12 cellular contexts compared by ENCODE assay signal in genomic region chr9:131876486-131876885, GRCh38.
DNase-seq lines count a peak whose midpoint lies in the region; ATAC-seq and TF ChIP-seq lines count a peak whose summit lies in the region.
"Had no signal": no experiment of that assay in that cellular context is flagged by ENCODE, and none has a peak within 500 bp of the region (broad histone marks: within the 10 kb centered on the region; RNA-seq: fewer than 3 reads in every experiment).

No MANE protein-coding gene starts in this region.

- H3K4me1 Mint-ChIP-seq in activated naive CD4-positive, alpha-beta T cell treated with anti-CD3 and anti-CD28 coated beads for 36 hours (ENCODE audit: low read depth): peaks cover 4% of the 10 kb centered on the region
- peaks cover 8% of the 10 kb centered on the region for H3K4me1 Mint-ChIP-seq in activated T-helper 17 cell treated with anti-CD3 and anti-CD28 coated beads, Interleukin-2, amount 50 U/mL, for 72 hours
- no peaks in the 10 kb centered on the region for H3K4me1 Mint-ChIP-seq in nephron progenitor cell

- TF ChIP-seq CTCF in upper lobe of right lung (IDR thresholded peaks at IDR 0.05): no peak
- no peak for TF ChIP-seq CTCF in nephron progenitor cell (IDR thresholded peaks at IDR 0.05)

- H3K4me1 ChIP-seq in upper lobe of right lung: no peaks in the 10 kb centered on the region

- no peak for ATAC-seq in activated naive CD4-positive, alpha-beta T cell treated with anti-CD3 and anti-CD28 coated beads, Interleukin-2, amount 50 U/mL, for 72 hours
- no peak for ATAC-seq in activated T-helper 17 cell treated with anti-CD3 and anti-CD28 coated beads, Interleukin-2, amount 50 U/mL, for 72 hours (replicated peaks)
- ATAC-seq in upper lobe of right lung (no peak), GM21390 (IDR thresholded peaks at IDR 0.05; ENCODE audit: unreplicated experiment) (no peak)

- no peaks in the 10 kb centered on the region for H3K27me3 ChIP-seq in upper lobe of right lung

- H3K27ac Mint-ChIP-seq in activated naive CD4-positive, alpha-beta T cell treated with anti-CD3 and anti-CD28 coated beads, Interleukin-2, amount 50 U/mL, for 72 hours: peak overlapping the region; percentile 3 to 55
- H3K27ac Mint-ChIP-seq in activated naive CD4-positive, alpha-beta T cell treated with anti-CD3 and anti-CD28 coated beads for 36 hours: no peak overlapping the region
- peak overlapping the region; percentile 90 for H3K27ac Mint-ChIP-seq in activated T-helper 17 cell treated with anti-CD3 and anti-CD28 coated beads, Interleukin-2, amount 50 U/mL, for 72 hours
- H3K27ac Mint-ChIP-seq in nephron progenitor cell: no peak overlapping the region

- no peak for DNase-seq in activated naive CD4-positive, alpha-beta T cell treated with anti-CD3 and anti-CD28 coated beads, Interleukin-2, amount 50 U/mL, for 72 hours (ENCODE audit: low spot score in 2 of 2)
- no peak for DNase-seq in activated naive CD4-positive, alpha-beta T cell treated with anti-CD3 and anti-CD28 coated beads for 36 hours
- DNase-seq in NCI-H69 (lab: John Stamatoyannopoulos, UW): peak; percentile 23
- peak; percentile 34 for DNase-seq in upper lobe of right lung
- DNase-seq in nephron progenitor cell: no peak
- DNase-seq: GF-D8, NCI-H1048, NCI-H2227 treated with DMSO at 0.1 percent for 48 hours, NCI-H748 treated with DMSO at 0.1 percent for 48 hours, PC-9 had no signal

- H3K9me3 Mint-ChIP-seq in activated naive CD4-positive, alpha-beta T cell treated with anti-CD3 and anti-CD28 coated beads, Interleukin-2, amount 50 U/mL, for 72 hours: no peaks in the 10 kb centered on the region
- H3K9me3 Mint-ChIP-seq in activated naive CD4-positive, alpha-beta T cell treated with anti-CD3 and anti-CD28 coated beads for 36 hours: no peaks in the 10 kb centered on the region
- H3K9me3 Mint-ChIP-seq in activated T-helper 17 cell treated with anti-CD3 and anti-CD28 coated beads, Interleukin-2, amount 50 U/mL, for 72 hours: no peaks in the 10 kb centered on the region
- no peaks in the 10 kb centered on the region for H3K9me3 Mint-ChIP-seq in nephron progenitor cell

- no peaks in the 10 kb centered on the region for H3K36me3 ChIP-seq in upper lobe of right lung

- H3K27me3 Mint-ChIP-seq in activated naive CD4-positive, alpha-beta T cell treated with anti-CD3 and anti-CD28 coated beads for 36 hours (ENCODE audit: low read depth): no peaks in the 10 kb centered on the region
- no peaks in the 10 kb centered on the region for H3K27me3 Mint-ChIP-seq in activated T-helper 17 cell treated with anti-CD3 and anti-CD28 coated beads, Interleukin-2, amount 50 U/mL, for 72 hours
- no peaks in the 10 kb centered on the region for H3K27me3 Mint-ChIP-seq in nephron progenitor cell (ENCODE audit: low read depth, poor library complexity)

- CTCF ChIA-PET in activated naive CD4-positive, alpha-beta T cell treated with anti-CD3 and anti-CD28 coated beads for 36 hours (lab: Charles Lee): interaction anchor here (0.5 kb wide), 1 partner anchor 112 kb away, joined by 3 read pairs; no protein-coding TSS in a partner anchor

- no peak overlapping the region for H3K4me3 ChIP-seq in upper lobe of right lung
- H3K4me3 ChIP-seq: PC-9 had no signal

- no peak overlapping the region for H3K27ac ChIP-seq in upper lobe of right lung
- H3K27ac ChIP-seq: PC-9 had no signal

- no peaks in the 10 kb centered on the region for H3K9me3 ChIP-seq in upper lobe of right lung

- no peak overlapping the region for H3K4me3 Mint-ChIP-seq in activated naive CD4-positive, alpha-beta T cell treated with anti-CD3 and anti-CD28 coated beads for 36 hours
- peak overlapping the region; percentile 37 for H3K4me3 Mint-ChIP-seq in activated T-helper 17 cell treated with anti-CD3 and anti-CD28 coated beads, Interleukin-2, amount 50 U/mL, for 72 hours
- H3K4me3 Mint-ChIP-seq in nephron progenitor cell: no peak overlapping the region

- intact Hi-C loops in activated naive CD4-positive, alpha-beta T cell treated with anti-CD3 and anti-CD28 coated beads for 36 hours (cut with micrococcal nuclease): no loop called here
- intact Hi-C loops in upper lobe of right lung (cut with DNase I): no loop called here

- H3K36me3 Mint-ChIP-seq in activated naive CD4-positive, alpha-beta T cell treated with anti-CD3 and anti-CD28 coated beads, Interleukin-2, amount 50 U/mL, for 72 hours: no peaks in the 10 kb centered on the region
- no peaks in the 10 kb centered on the region for H3K36me3 Mint-ChIP-seq in activated naive CD4-positive, alpha-beta T cell treated with anti-CD3 and anti-CD28 coated beads for 36 hours (ENCODE audit: low read depth)
- no peaks in the 10 kb centered on the region for H3K36me3 Mint-ChIP-seq in activated T-helper 17 cell treated with anti-CD3 and anti-CD28 coated beads, Interleukin-2, amount 50 U/mL, for 72 hours (ENCODE audit: low read depth)
- H3K36me3 Mint-ChIP-seq in nephron progenitor cell (ENCODE audit: low read depth): peaks cover 5% of the 10 kb centered on the region

Comparison
In these comparisons a context has a peak if more than half of its experiments do, and no peak if none do; other contexts are left out.
1. H3K27ac Mint-ChIP-seq: peak in activated naive CD4-positive, alpha-beta T cell treated with anti-CD3 and anti-CD28 coated beads, Interleukin-2, amount 50 U/mL, for 72 hours (2 of 2) and activated T-helper 17 cell treated with anti-CD3 and anti-CD28 coated beads, Interleukin-2, amount 50 U/mL, for 72 hours (single experiment); none in activated naive CD4-positive, alpha-beta T cell treated with anti-CD3 and anti-CD28 coated beads for 36 hours (single experiment) and nephron progenitor cell (single experiment).
2. DNase-seq: peak in NCI-H69 (single experiment) and upper lobe of right lung (single experiment); none in activated naive CD4-positive, alpha-beta T cell treated with anti-CD3 and anti-CD28 coated beads, Interleukin-2, amount 50 U/mL, for 72 hours (0 of 2), activated naive CD4-positive, alpha-beta T cell treated with anti-CD3 and anti-CD28 coated beads for 36 hours (single experiment) and nephron progenitor cell (single experiment).